ENCODE assay signal across 11 cellular contexts in the genomic region with DNA sequence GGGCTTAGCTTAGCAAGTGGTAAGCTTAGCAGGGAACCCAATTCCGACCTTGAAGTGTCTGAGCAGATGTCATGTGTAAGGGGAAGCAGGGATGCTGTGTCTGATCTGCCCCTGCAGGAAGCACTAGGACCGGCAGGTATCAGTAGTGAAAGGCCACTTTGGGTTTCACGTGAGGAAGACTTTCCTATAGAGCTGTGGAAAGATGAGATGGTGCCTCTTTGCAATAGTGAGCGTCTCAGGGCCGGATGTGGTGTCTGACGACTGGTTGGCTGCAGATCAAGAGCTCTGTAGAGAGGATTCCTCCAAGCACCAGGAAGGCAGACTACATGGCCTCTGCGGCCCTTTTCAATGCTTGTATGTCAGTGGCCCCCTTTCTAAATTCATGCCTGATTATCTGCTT.
DNase-seq lines count a peak whose midpoint lies in the region; ATAC-seq and TF ChIP-seq lines count a peak whose summit lies in the region.
"Had no signal": no experiment of that assay in that cellular context is flagged by ENCODE, and none has a peak within 500 bp of the region (broad histone marks: within the 10 kb centered on the region; RNA-seq: fewer than 3 reads in every experiment).

No MANE protein-coding gene starts in this region.

- no peak overlapping the region for H3K4me3 Mint-ChIP-seq in activated CD4-positive, alpha-beta memory T cell treated with anti-CD3 and anti-CD28 coated beads, Interleukin-2, amount 10 ng/mL, durations not matched to agents 7 days and 5 days
- H3K4me3 Mint-ChIP-seq: CD14-positive monocyte had no signal

- H3K4me1 Mint-ChIP-seq in activated CD4-positive, alpha-beta memory T cell treated with anti-CD3 and anti-CD28 coated beads, Interleukin-2, amount 10 ng/mL, durations not matched to agents 7 days and 5 days: peaks cover 10% of the 10 kb centered on the region

- no peaks in the 10 kb centered on the region for H3K9me3 ChIP-seq in mucosa of descending colon

- POLR2A ChIA-PET in activated CD4-positive, alpha-beta memory T cell treated with anti-CD3 and anti-CD28 coated beads, Interleukin-2, amount 10 ng/mL, durations not matched to agents 7 days and 5 days (lab: Charles Lee): no interaction called here

- intact Hi-C loops in mucosa of descending colon (cut with DNase I, micrococcal nuclease): no loop called here
- intact Hi-C loops in left colon (cut with DNase I, micrococcal nuclease): no loop called here

- no peaks in the 10 kb centered on the region for H3K9me3 Mint-ChIP-seq in activated CD4-positive, alpha-beta memory T cell treated with anti-CD3 and anti-CD28 coated beads, Interleukin-2, amount 10 ng/mL, durations not matched to agents 7 days and 5 days

- CTCF ChIA-PET in activated CD4-positive, alpha-beta memory T cell treated with anti-CD3 and anti-CD28 coated beads, Interleukin-2, amount 10 ng/mL, durations not matched to agents 7 days and 5 days (lab: Charles Lee): interaction anchor here (0.8 to 1.0 kb wide), 2 partner anchors 24 to 80 kb away, joined by 3 to 5 read pairs; no protein-coding TSS in a partner anchor

- H3K4me1 ChIP-seq in mucosa of descending colon (ENCODE audit: low read depth): no peaks in the 10 kb centered on the region

- peak; percentile 42 for ATAC-seq in mucosa of descending colon
- ATAC-seq in left colon: no peak
- ATAC-seq in GM18498 (IDR thresholded peaks at IDR 0.05; ENCODE audit: unreplicated experiment): no peak

- no peak for TF ChIP-seq CTCF in mucosa of descending colon (IDR thresholded peaks at IDR 0.05)

- H3K4me3 ChIP-seq in mucosa of descending colon: no peak overlapping the region

- DNase-seq in Daoy (ENCODE audit: low read depth): peak; percentile 73
- DNase-seq in KG1 (lab: John Stamatoyannopoulos, UW): peak; percentile 8
- DNase-seq in activated CD4-positive, alpha-beta memory T cell treated with anti-CD3 and anti-CD28 coated beads, Interleukin-2, amount 10 ng/mL, durations not matched to agents 7 days and 5 days: peak; percentile 54
- peak in 1 of 3 donors; percentile 4 for DNase-seq in mucosa of descending colon
- no peak for DNase-seq in left colon
- DNase-seq in 8988T: no peak
- no peak for DNase-seq in NCI-H1105 treated with DMSO at 0.1 percent for 48 hours (lab: John Stamatoyannopoulos, UW)
- DNase-seq: H7, right cardiac atrium had no signal

- no peak overlapping the region for H3K27ac Mint-ChIP-seq in activated CD4-positive, alpha-beta memory T cell treated with anti-CD3 and anti-CD28 coated beads, Interleukin-2, amount 10 ng/mL, durations not matched to agents 7 days and 5 days
- H3K27ac Mint-ChIP-seq: CD14-positive monocyte had no signal

- H3K27me3 Mint-ChIP-seq in activated CD4-positive, alpha-beta memory T cell treated with anti-CD3 and anti-CD28 coated beads, Interleukin-2, amount 10 ng/mL, durations not matched to agents 7 days and 5 days: no peaks in the 10 kb centered on the region

- peaks cover 13% of the 10 kb centered on the region for H3K36me3 Mint-ChIP-seq in activated CD4-positive, alpha-beta memory T cell treated with anti-CD3 and anti-CD28 coated beads, Interleukin-2, amount 10 ng/mL, durations not matched to agents 7 days and 5 days (ENCODE audit: low read depth)
- H3K36me3 Mint-ChIP-seq: CD14-positive monocyte had no signal

- no peaks in the 10 kb centered on the region for H3K36me3 ChIP-seq in mucosa of descending colon (ENCODE audit: low read depth)

Comparison
In these comparisons a context has a peak if more than half of its experiments do, and no peak if none do; other contexts are left out.
1. DNase-seq: peak in Daoy (single experiment), KG1 (single experiment) and activated CD4-positive, alpha-beta memory T cell treated with anti-CD3 and anti-CD28 coated beads, Interleukin-2, amount 10 ng/mL, durations not matched to agents 7 days and 5 days (single experiment); none in left colon (0 of 2), 8988T (single experiment) and NCI-H1105 treated with DMSO at 0.1 percent for 48 hours (single experiment).